ENCODE assay signal across 1 cellular context in the genomic region with DNA sequence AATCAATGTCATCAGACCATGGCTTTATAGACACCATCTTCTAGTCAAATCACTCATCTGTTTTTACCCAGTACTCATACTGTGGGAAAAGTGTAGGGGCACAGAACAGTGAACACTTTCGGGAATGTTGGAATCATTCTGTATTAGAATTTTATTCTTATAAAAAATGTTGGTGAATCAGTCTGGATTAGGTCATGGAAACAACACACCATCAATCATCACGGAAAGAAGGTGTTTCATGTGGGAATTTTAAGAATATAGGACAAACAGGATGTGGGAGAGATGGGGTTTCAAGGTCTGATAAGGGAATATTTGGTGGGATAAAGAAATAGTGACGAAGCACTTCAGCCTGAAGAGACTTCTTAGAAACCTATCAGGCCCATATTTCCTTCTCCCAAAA.
TF ChIP-seq lines count a peak whose summit lies in the region.

No MANE protein-coding gene starts in this region.

TF ChIP-seq in IMR-90, 13 proteins besides CTCF, POLR2A, EP300 and RAD21 (continued from another document):
- TF ChIP-seq CHD1 (IDR thresholded peaks at IDR 0.05; ENCODE audit: low read depth, low read length) (no peak), NFE2L2 (IDR thresholded peaks at IDR 0.05; ENCODE audit: low read depth, low read length) (no peak), CEBPB (IDR thresholded peaks at IDR 0.05; ENCODE audit: low read depth, low read length) (no peak), SMC3 (IDR thresholded peaks at IDR 0.05; ENCODE audit: low read depth, low read length) (no peak), FOS (IDR thresholded peaks at IDR 0.05; ENCODE audit: low read depth, low read length) (no peak), RFX5 (IDR thresholded peaks at IDR 0.05; ENCODE audit: low read depth, low read length) (no peak), RCOR1 (IDR thresholded peaks at IDR 0.05; ENCODE audit: insufficient replicate concordance, low read length) (no peak)
